Comparison of ENCODE assay signal across 8 cellular contexts in genomic region chr3:141303481-141304223, GRCh38.
A peak's percentile ranks its signal among the peaks of the same experiment; 100 is the strongest.
DNase-seq lines count a peak whose midpoint lies in the region; ATAC-seq and TF ChIP-seq lines count a peak whose summit lies in the region.

No MANE protein-coding gene starts in this region.

- H3K4me1 ChIP-seq in effector memory CD4-positive, alpha-beta T cell (ENCODE audit: control insufficient read depth, insufficient read depth, low read length, poor library complexity, severe bottlenecking) = peaks cover 29% of the 10 kb centered on the region
- H3K4me1 ChIP-seq in mesendoderm (ENCODE audit: control insufficient read depth, low read depth, low read length) (no peaks in the 10 kb centered on the region), transverse colon (no peaks in the 10 kb centered on the region)

- H3K18ac ChIP-seq in mesendoderm (ENCODE audit: low read length) = no peak overlapping the region

- DNase-seq in AML-193 (lab: John Stamatoyannopoulos, UW) (peak; percentile 87 to 92), NCI-H446 (lab: John Stamatoyannopoulos, UW) (peak; percentile 55 to 81), WERI-Rb-1 (peak; percentile 62), mesendoderm (peak; percentile 79), transverse colon (peak; percentile 60)
- peak in 2 of 3 donors; percentile 22 to 52 for DNase-seq in effector memory CD4-positive, alpha-beta T cell

- no peak overlapping the region for H3K4ac ChIP-seq in mesendoderm (ENCODE audit: low read depth, low read length)

- no peak overlapping the region for H3K23ac ChIP-seq in mesendoderm (ENCODE audit: low read length)

- H3K4me3 ChIP-seq in WERI-Rb-1 (ENCODE audit: low read depth, low read length) = no peak overlapping the region
- no peak overlapping the region for H3K4me3 ChIP-seq in effector memory CD4-positive, alpha-beta T cell (ENCODE audit: insufficient read depth, low read depth, low read length, poor library complexity, severe bottlenecking)
- H3K4me3 ChIP-seq in mesendoderm (ENCODE audit: low read length) = no peak overlapping the region
- H3K4me3 ChIP-seq in transverse colon = no peak overlapping the region

- ATAC-seq in GM18867 (IDR thresholded peaks at IDR 0.05; ENCODE audit: unreplicated experiment) (peak; percentile 76), HG03378 (IDR thresholded peaks at IDR 0.05; ENCODE audit: unreplicated experiment) (peak; percentile 66)

- H3K9ac ChIP-seq in mesendoderm (ENCODE audit: low read length) = no peak overlapping the region

- no peak overlapping the region for H3K4me2 ChIP-seq in mesendoderm (ENCODE audit: low read length)

- TF ChIP-seq CTCF in WERI-Rb-1 (IDR thresholded peaks at IDR 0.05; ENCODE audit: low read depth, low read length) (peak; percentile 44; the same call in 1 of the 2 replicates), transverse colon (IDR thresholded peaks at IDR 0.05) (peak; percentile 81 to 91 (median 85))

- no peaks in the 10 kb centered on the region for H3K27me3 ChIP-seq in WERI-Rb-1 (ENCODE audit: insufficient read depth, low read depth, severe bottlenecking)
- H3K27me3 ChIP-seq in effector memory CD4-positive, alpha-beta T cell (replicated peaks; ENCODE audit: control insufficient read depth, insufficient read depth, low read length, poor library complexity, severe bottlenecking) = no peaks in the 10 kb centered on the region
- no peaks in the 10 kb centered on the region for H3K27me3 ChIP-seq in mesendoderm (ENCODE audit: insufficient read depth, low read length, poor library complexity)
- no peaks in the 10 kb centered on the region for H3K27me3 ChIP-seq in transverse colon

- no peak overlapping the region for H2BK120ac ChIP-seq in mesendoderm (ENCODE audit: low read depth, low read length)

- H3K79me1 ChIP-seq in mesendoderm (ENCODE audit: low read length) = no peaks in the 10 kb centered on the region

- no peak for TF ChIP-seq POLR2A in transverse colon (IDR thresholded peaks at IDR 0.05)

- H2BK15ac ChIP-seq in mesendoderm (replicated peaks; ENCODE audit: low read depth) = no peak overlapping the region

- no peak overlapping the region for H4K8ac ChIP-seq in mesendoderm (ENCODE audit: low read depth, low read length)

- WGBS in mesendoderm (ENCODE audit: extremely low coverage, insufficient coverage, low lambda C conversion rate) = no CpG with 5 or more reads among the region's 13 CpGs
- 84 to 95% methylated on average over 4 to 13 of the region's 13 CpGs for WGBS in transverse colon (ENCODE audit: low coverage in 1 of 2), 2 donors

- H3K27ac ChIP-seq in WERI-Rb-1 = no peak overlapping the region
- H3K27ac ChIP-seq in effector memory CD4-positive, alpha-beta T cell (ENCODE audit: insufficient read depth, low read length, poor library complexity, severe bottlenecking) = no peak overlapping the region
- no peak overlapping the region for H3K27ac ChIP-seq in mesendoderm (ENCODE audit: low read depth, low read length)
- H3K27ac ChIP-seq in transverse colon = no peak overlapping the region

- intact Hi-C loops in transverse colon (cut with DNase I; ENCODE audit: low total_unique reads) = loop anchor here (10.0 kb wide), 1 partner anchor 261 kb away; no protein-coding TSS in a partner anchor

- H2BK5ac ChIP-seq in mesendoderm (ENCODE audit: low read length) = no peak overlapping the region

- H3K56ac ChIP-seq in mesendoderm (ENCODE audit: low read length) = no peak overlapping the region

- H2AK5ac ChIP-seq in mesendoderm (ENCODE audit: low read length) = no peak overlapping the region

- H3K36me3 ChIP-seq in WERI-Rb-1 = no peaks in the 10 kb centered on the region
- no peaks in the 10 kb centered on the region for H3K36me3 ChIP-seq in effector memory CD4-positive, alpha-beta T cell (ENCODE audit: control insufficient read depth, insufficient read depth, low read length)
- H3K36me3 ChIP-seq in mesendoderm (ENCODE audit: control insufficient read depth, insufficient read depth, low read length) = no peaks in the 10 kb centered on the region
- H3K36me3 ChIP-seq in transverse colon = no peaks in the 10 kb centered on the region

- no peaks in the 10 kb centered on the region for H3K79me2 ChIP-seq in mesendoderm (ENCODE audit: control insufficient read depth, insufficient read depth, low read length)

- no peak overlapping the region for H4K5ac ChIP-seq in mesendoderm (ENCODE audit: low read length)

- peaks cover 5% of the 10 kb centered on the region for H3K9me3 ChIP-seq in WERI-Rb-1 (ENCODE audit: severe bottlenecking)
- H3K9me3 ChIP-seq in effector memory CD4-positive, alpha-beta T cell (ENCODE audit: control insufficient read depth, low read length) = no peaks in the 10 kb centered on the region
- H3K9me3 ChIP-seq in transverse colon = no peaks in the 10 kb centered on the region

- no peak for TF ChIP-seq EP300 in transverse colon (IDR thresholded peaks at IDR 0.05; ENCODE audit: low read depth)

- in situ Hi-C loops in transverse colon (cut with MboI; ENCODE audit: low pct_ligation_motif_present in 1 of 4, low pct_unique_long_range_greater_than_20kb in 1 of 4, low sequenced_read_pairs in 3 of 4) = loop anchor here (10.0 to 25.0 kb wide), 4 partner anchors 151 to 434 kb away; partner anchors contain the start of gene RNF7 (in 1 of the 4)

Comparison
In these comparisons a context has a peak if more than half of its experiments do, and no peak if none do; other contexts are left out.
1. DNase-seq: peak in every context shown above with its lines; median percentile 90 in AML-193; 79 in mesendoderm; 68 in NCI-H446; 62 in WERI-Rb-1; 60 in transverse colon; 37 in effector memory CD4-positive, alpha-beta T cell.